In the genomic region with DNA sequence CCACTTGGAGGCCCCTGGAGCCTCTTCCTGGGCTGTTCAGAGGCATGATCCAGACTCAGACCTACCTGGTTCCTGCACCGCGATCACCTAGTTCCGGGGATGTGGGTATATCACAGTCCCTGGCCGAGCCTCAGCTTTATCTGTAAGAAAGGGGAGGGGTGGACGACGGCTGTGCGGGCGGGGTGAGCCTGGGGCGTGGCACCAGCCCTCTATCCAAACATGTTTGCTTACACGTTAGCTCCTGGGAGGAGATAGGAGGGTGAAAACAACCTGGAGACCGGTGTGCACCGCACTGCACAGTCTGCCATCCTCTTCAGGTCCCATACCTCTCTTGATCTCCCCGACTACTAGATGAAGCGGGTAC, we compare ENCODE assay signal across 8 cellular contexts. TPM values are rescaled to one million over a fixed set of nuclear protein-coding genes. Genes with fewer than 3 reads are reported as not detected.
DNase-seq lines count a peak whose midpoint lies in the region; ATAC-seq and TF ChIP-seq lines count a peak whose summit lies in the region.

No MANE protein-coding gene starts in this region.

- TF ChIP-seq CTCF in OCI-LY3 (IDR thresholded peaks at IDR 0.05; ENCODE audit: low read depth, low read length) (no peak), endothelial cell (IDR thresholded peaks at IDR 0.05; ENCODE audit: unreplicated experiment) (no peak), neural crest cell (conservative IDR thresholded peaks at IDR 0.05) (no peak)

- H3K9ac ChIP-seq in OCI-LY3 (ENCODE audit: low read length), result no peak overlapping the region

- CTCF ChIA-PET in CD4-positive, alpha-beta memory T cell (lab: Charles Lee; ENCODE audit: partially characterized antibody), result interaction anchor here (0.9 to 1.6 kb wide), 4 partner anchors 8 to 70 kb away, joined by 3 to 7 read pairs (median 4); no protein-coding TSS in a partner anchor

- H3K36me3 Mint-ChIP-seq in CD4-positive, alpha-beta memory T cell, result no peaks in the 10 kb centered on the region
- H3K36me3 Mint-ChIP-seq in endothelial cell (ENCODE audit: low read depth, unreplicated experiment) (peaks cover 4% of the 10 kb centered on the region), neural crest cell (ENCODE audit: low read depth) (peaks cover 3% of the 10 kb centered on the region)

- H3K4me2 ChIP-seq in OCI-LY3 (ENCODE audit: low read length), result peak overlapping the region; percentile 84

- peak overlapping the region; percentile 31 for H3K27ac ChIP-seq in CD4-positive, alpha-beta memory T cell (ENCODE audit: low read depth, low read length)
- H3K27ac ChIP-seq in OCI-LY3 (ENCODE audit: low read length), result no peak overlapping the region

- H3K4me1 ChIP-seq in CD4-positive, alpha-beta memory T cell (ENCODE audit: insufficient read depth, low read length), result peaks cover 13% of the 10 kb centered on the region
- H3K4me1 ChIP-seq in OCI-LY3 (ENCODE audit: low read length), result peaks cover 12% of the 10 kb centered on the region

- H3K9me3 ChIP-seq in CD4-positive, alpha-beta memory T cell (ENCODE audit: control insufficient read depth in 1 of 2, low read length in 2 of 2), result no peaks in the 10 kb centered on the region
- H3K9me3 ChIP-seq in OCI-LY3 (ENCODE audit: insufficient read depth, low read length), result no peaks in the 10 kb centered on the region

- no peaks in the 10 kb centered on the region for H4K20me1 ChIP-seq in OCI-LY3 (ENCODE audit: insufficient read depth, low read length)

- peak overlapping the region; percentile 50 to 85 (median 74) for H3K4me3 Mint-ChIP-seq in CD4-positive, alpha-beta memory T cell
- peak overlapping the region; percentile 80 for H3K4me3 Mint-ChIP-seq in endothelial cell (ENCODE audit: unreplicated experiment)
- H3K4me3 Mint-ChIP-seq in neural crest cell, result peak overlapping the region; percentile 90

- H3K27me3 Mint-ChIP-seq in CD4-positive, alpha-beta memory T cell, result no peaks in the 10 kb centered on the region
- peaks cover 9% of the 10 kb centered on the region for H3K27me3 Mint-ChIP-seq in endothelial cell (ENCODE audit: unreplicated experiment)
- H3K27me3 Mint-ChIP-seq in neural crest cell (ENCODE audit: low read depth), result no peaks in the 10 kb centered on the region

- H2AFZ ChIP-seq in OCI-LY3 (ENCODE audit: low read depth, low read length), result no peak overlapping the region

- no peaks in the 10 kb centered on the region for H3K27me3 ChIP-seq in CD4-positive, alpha-beta memory T cell (ENCODE audit: insufficient read depth, low read length)
- H3K27me3 ChIP-seq in OCI-LY3 (ENCODE audit: low read depth, low read length), result no peaks in the 10 kb centered on the region

- peaks cover 0 to 4% (median 0%) of the 10 kb centered on the region in 8 donors for H3K9me3 Mint-ChIP-seq in CD4-positive, alpha-beta memory T cell
- H3K9me3 Mint-ChIP-seq in endothelial cell (ENCODE audit: unreplicated experiment) (no peaks in the 10 kb centered on the region), neural crest cell (no peaks in the 10 kb centered on the region)

- H3K36me3 ChIP-seq in CD4-positive, alpha-beta memory T cell (ENCODE audit: insufficient read depth, low read length), result no peaks in the 10 kb centered on the region
- no peaks in the 10 kb centered on the region for H3K36me3 ChIP-seq in OCI-LY3 (replicated peaks; ENCODE audit: low read depth, low read length)

- ATAC-seq in HG03139 (IDR thresholded peaks at IDR 0.05; ENCODE audit: unreplicated experiment), result no peak

- DNase-seq in CD4-positive, alpha-beta memory T cell, result peak in 2 of 5 donors; percentile 21 to 25
- DNase-seq in endothelial cell (ENCODE audit: low spot score) (no peak), neural crest cell (ENCODE audit: low read depth, low spot score) (no peak), NCI-H2029 treated with DMSO at 0.1 percent for 48 hours (lab: John Stamatoyannopoulos, UW) (no peak), pons (ENCODE audit: low spot score) (no peak), NCI-H524 treated with DMSO at 0.1 percent for 48 hours (lab: John Stamatoyannopoulos, UW) (no peak)

- no peaks in the 10 kb centered on the region for H3K79me2 ChIP-seq in OCI-LY3 (ENCODE audit: low read length)

- peak overlapping the region; percentile 13 to 84 (median 78) for H3K27ac Mint-ChIP-seq in CD4-positive, alpha-beta memory T cell
- no peak overlapping the region for H3K27ac Mint-ChIP-seq in endothelial cell (ENCODE audit: unreplicated experiment)
- peak overlapping the region; percentile 31 for H3K27ac Mint-ChIP-seq in neural crest cell (ENCODE audit: unreplicated experiment)

- intact Hi-C loops in CD4-positive, alpha-beta memory T cell (cut with micrococcal nuclease), result loop anchor here (5.0 kb wide), 1 partner anchor 84 kb away; the partner anchor contains the start of gene RCOR1

- H3K4me1 Mint-ChIP-seq in CD4-positive, alpha-beta memory T cell, result peaks cover 1 to 20% (median 10%) of the 10 kb centered on the region in 4 donors
- H3K4me1 Mint-ChIP-seq in endothelial cell (ENCODE audit: unreplicated experiment), result no peaks in the 10 kb centered on the region
- peaks cover 36% of the 10 kb centered on the region for H3K4me1 Mint-ChIP-seq in neural crest cell

- no peak overlapping the region for H3K4me3 ChIP-seq in CD4-positive, alpha-beta memory T cell (ENCODE audit: low read length in 2 of 2)
- peak overlapping the region; percentile 91; the same call in 1 of the 2 replicates for H3K4me3 ChIP-seq in OCI-LY3 (ENCODE audit: low read length)

- POLR2A ChIA-PET in CD4-positive, alpha-beta memory T cell (lab: Charles Lee; ENCODE audit: partially characterized antibody), result interaction anchor here (1.2 kb wide), 1 partner anchor 16 kb away, joined by 3 read pairs; no protein-coding TSS in a partner anchor

RNA-seq across cellular contexts. Expression of gene ANKRD9, which starts 1.2 kb away (rescaled TPM):
- 1 to 10 TPM; 1.8 to 2.5 TPM for total RNA-seq in CD4-positive, alpha-beta memory T cell
- polyA plus RNA-seq in CD4-positive, alpha-beta memory T cell, result under 1 TPM in 1 of 2 donors, not detected in 1; 0.69 TPM
- total RNA-seq in endothelial cell (ENCODE audit: unreplicated experiment), result 9.4 TPM
- total RNA-seq in neural crest cell, result 33.2 and 40.0 TPM in 2 replicates
